In the genomic region with DNA sequence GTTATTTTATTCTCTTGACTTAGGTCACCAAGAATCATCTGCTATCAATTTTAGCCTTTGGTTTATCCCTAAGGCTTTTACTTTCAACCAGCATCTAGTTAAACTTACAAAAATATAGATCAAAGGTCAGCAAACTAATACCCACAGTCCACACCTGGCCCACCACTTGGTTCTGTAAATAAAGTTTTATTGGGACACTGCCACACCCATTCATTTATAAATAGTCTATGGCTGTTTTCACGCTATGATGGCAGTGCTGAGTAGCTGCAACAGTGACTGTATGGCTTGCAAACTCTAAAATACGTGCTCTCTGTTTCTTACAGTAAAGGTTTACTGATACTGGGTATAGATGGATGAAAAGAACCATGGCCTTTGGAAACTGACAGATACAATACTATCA, we compare ENCODE assay signal across 8 cellular contexts.
"Had no signal": no experiment of that assay in that cellular context is flagged by ENCODE, and none has a peak within 500 bp of the region (broad histone marks: within the 10 kb centered on the region; RNA-seq: fewer than 3 reads in every experiment).

No MANE protein-coding gene starts in this region.

- H3K9me3 Mint-ChIP-seq: H9, IgD-negative memory B cell had no signal

- FAIRE-seq: H1, H54, HTR-8/SVneo had no signal

- H3K9ac ChIP-seq: GM23248 had no signal

- H3K4me3 Mint-ChIP-seq: H9, IgD-negative memory B cell had no signal

- H2AFZ ChIP-seq: GM23248 had no signal

- H3K4me1 Mint-ChIP-seq: IgD-negative memory B cell had no signal

- H3K27ac ChIP-seq: GM23248 had no signal

- H3K27ac Mint-ChIP-seq: H9, IgD-negative memory B cell had no signal

- H3K27me3 Mint-ChIP-seq: IgD-negative memory B cell had no signal

- H3K4me3 ChIP-seq: GM23248 had no signal

- H3K36me3 Mint-ChIP-seq: IgD-negative memory B cell had no signal

- DNase-seq: GM23248, H9, HCEC 1CT, KG1 had no signal
